ENCODE assay signal across 10 cellular contexts in genomic region chr6:10678456-10678855, GRCh38. TPM values are rescaled to one million over a fixed set of nuclear protein-coding genes. Genes with fewer than 3 reads are reported as not detected.
"Had no signal": no experiment of that assay in that cellular context is flagged by ENCODE, and none has a peak within 500 bp of the region (broad histone marks: within the 10 kb centered on the region; RNA-seq: fewer than 3 reads in every experiment).

No MANE protein-coding gene starts in this region.

- H3K27ac Mint-ChIP-seq: IgD-negative memory B cell had no signal

- H3K27ac ChIP-seq: GM23248, HL-60 had no signal

- H3K4me3 ChIP-seq: GM23248, HAP-1 had no signal

- H3K4me1 ChIP-seq: HAP-1 had no signal

- H3K36me3 ChIP-seq: HAP-1 had no signal

- H3K36me3 Mint-ChIP-seq: IgD-negative memory B cell had no signal

- DNase-seq: GM23248, GOT3, H7, KBM-7 had no signal

- H3K27me3 Mint-ChIP-seq: IgD-negative memory B cell had no signal

- H3K9me3 ChIP-seq: HAP-1 had no signal

- ATAC-seq: HCT116, HepG2 had no signal

- H3K4me3 Mint-ChIP-seq: IgD-negative memory B cell had no signal

RNA-seq across cellular contexts. Expression of gene C6orf52, which starts 16.0 kb away (rescaled TPM):
- total RNA-seq: GM23248, H4 had no signal
